ENCODE assay signal across 1 cellular context in genomic region chr1:225777058-225777582, GRCh38.
TF ChIP-seq lines count a peak whose summit lies in the region.

No MANE protein-coding gene starts in this region.

TF ChIP-seq in K562, 482 proteins besides CTCF, POLR2A, EP300 and RAD21 (continues in another document):
- TF ChIP-seq ZNF407 (IDR thresholded peaks at IDR 0.05; ENCODE audit: low read depth) (no peak), ZFP30 (CRISPR knock-in tag; IDR thresholded peaks at IDR 0.05; ENCODE audit: borderline replicate concordance) (no peak), ZBTB33 (CRISPR knock-in tag; IDR thresholded peaks at IDR 0.05) (peak; percentile 87; the same call in 1 of the 2 replicates), MTA1 (IDR thresholded peaks at IDR 0.05; ENCODE audit: borderline replicate concordance) (peak; percentile 82), DPF2 (IDR thresholded peaks at IDR 0.05) (peak; percentile 76; the same call in 1 of the 2 replicates), BCOR (IDR thresholded peaks at IDR 0.05) (no peak), ZNF184 (CRISPR knock-in tag; IDR thresholded peaks at IDR 0.05) (no peak), CTCFL (IDR thresholded peaks at IDR 0.05; ENCODE audit: borderline replicate concordance, insufficient read depth, low read depth, low read length, poor library complexity, severe bottlenecking) (no peak), NKRF (IDR thresholded peaks at IDR 0.05; ENCODE audit: borderline replicate concordance) (peak; percentile 26; the same call in 1 of the 2 replicates), ELF4 (CRISPR knock-in tag; IDR thresholded peaks at IDR 0.05) (no peak), JUN (IDR thresholded peaks at IDR 0.05; ENCODE audit: borderline replicate concordance, low read depth, low read length) (no peak), JUN (CRISPR knock-in tag; IDR thresholded peaks at IDR 0.05; ENCODE audit: borderline replicate concordance) (no peak), RBM39 (optimal IDR thresholded peaks at IDR 0.05; ENCODE audit: low read depth, low read length) (no peak), SMARCA5 (IDR thresholded peaks at IDR 0.05) (peak; percentile 39; the same call in 1 of the 2 replicates), HOXB6 (CRISPR knock-in tag; IDR thresholded peaks at IDR 0.05; ENCODE audit: borderline replicate concordance) (no peak), HSF4 (CRISPR knock-in tag; IDR thresholded peaks at IDR 0.05; ENCODE audit: borderline replicate concordance) (no peak), ADNP (tag; IDR thresholded peaks at IDR 0.05) (no peak), RFX5 (IDR thresholded peaks at IDR 0.05; ENCODE audit: low read depth, low read length) (no peak), HDAC1 (IDR thresholded peaks at IDR 0.05) (peak in 1 of 2 experiments; percentile 24; a peak in 2 of 4 replicates), ZSCAN29 (IDR thresholded peaks at IDR 0.05) (0 out of 2 replicates have a peak, but pooled peaks have one; percentile 19), HDAC8 (tag; IDR thresholded peaks at IDR 0.05) (0 out of 2 replicates have a peak, but pooled peaks have one; percentile 7), ZNF592 (IDR thresholded peaks at IDR 0.05) (0 out of 2 replicates have a peak, but pooled peaks have one; percentile 43), ZNF224 (CRISPR knock-in tag; IDR thresholded peaks at IDR 0.05) (no peak), TAF7 (tag; IDR thresholded peaks at IDR 0.05) (peak; percentile 49; the same call in 1 of the 2 replicates), ZNF707 (CRISPR knock-in tag; conservative IDR thresholded peaks at IDR 0.05) (no peak), E4F1 (CRISPR knock-in tag; IDR thresholded peaks at IDR 0.05; ENCODE audit: borderline replicate concordance) (no peak), ATF1 (CRISPR knock-in tag; IDR thresholded peaks at IDR 0.05) (peak; percentile 49; the same call in 1 of the 2 replicates), ATF1 (tag; IDR thresholded peaks at IDR 0.05) (no peak), RFX1 (IDR thresholded peaks at IDR 0.05) (no peak), ZEB2 (IDR thresholded peaks at IDR 0.05) (peak; percentile 22; the same call in 1 of the 2 replicates), ZNF3 (CRISPR knock-in tag; IDR thresholded peaks at IDR 0.05) (0 out of 2 replicates have a peak, but pooled peaks have one; percentile 34), ETV6 (IDR thresholded peaks at IDR 0.05; ENCODE audit: borderline replicate concordance in 1 of 2, low read depth in 2 of 2, low read length in 1 of 2) (no peak), ETV6 (CRISPR knock-in tag; IDR thresholded peaks at IDR 0.05; ENCODE audit: borderline replicate concordance) (peak; percentile 21; the same call in 1 of the 2 replicates), KDM4B (IDR thresholded peaks at IDR 0.05; ENCODE audit: borderline replicate concordance in 2 of 2, low read depth in 1 of 2) (no peak), MIER1 (IDR thresholded peaks at IDR 0.05; ENCODE audit: low read depth) (peak; percentile 64; the same call in 1 of the 2 replicates), SMAD4 (CRISPR knock-in tag; conservative IDR thresholded peaks at IDR 0.05) (no peak), ZNF778 (CRISPR knock-in tag; IDR thresholded peaks at IDR 0.05) (no peak), MCM3 (IDR thresholded peaks at IDR 0.05) (no peak), MECOM (CRISPR knock-in tag; IDR thresholded peaks at IDR 0.05) (0 out of 2 replicates have a peak, but pooled peaks have one; percentile 36), BRD9 (IDR thresholded peaks at IDR 0.05; ENCODE audit: low read depth, partially characterized antibody) (no peak), MTA2 (IDR thresholded peaks at IDR 0.05; ENCODE audit: low read depth) (peak; percentile 36; the same call in 1 of the 2 replicates), MYBL2 (IDR thresholded peaks at IDR 0.05; ENCODE audit: low read depth) (no peak), MYBL2 (CRISPR knock-in tag; IDR thresholded peaks at IDR 0.05; ENCODE audit: borderline replicate concordance) (no peak), STAT5B (CRISPR knock-in tag; IDR thresholded peaks at IDR 0.05) (no peak), TEAD2 (tag; IDR thresholded peaks at IDR 0.05) (no peak), SP2 (IDR thresholded peaks at IDR 0.05; ENCODE audit: extremely low read depth, low read depth, low read length, poor library complexity, severe bottlenecking) (no peak)
